ENCODE assay signal across 9 cellular contexts in genomic region chr5:158560170-158560569, GRCh38.
DNase-seq lines count a peak whose midpoint lies in the region; ATAC-seq and TF ChIP-seq lines count a peak whose summit lies in the region.
"Had no signal": no experiment of that assay in that cellular context is flagged by ENCODE, and none has a peak within 500 bp of the region (broad histone marks: within the 10 kb centered on the region; RNA-seq: fewer than 3 reads in every experiment).

No MANE protein-coding gene starts in this region.

- no peaks in the 10 kb centered on the region for H3K36me3 Mint-ChIP-seq in activated CD8-positive, alpha-beta T cell treated with anti-CD3 and anti-CD28 coated beads for 36 hours (ENCODE audit: low read depth)
- no peaks in the 10 kb centered on the region for H3K36me3 Mint-ChIP-seq in activated CD8-positive, alpha-beta T cell treated with anti-CD3 and anti-CD28 coated beads, Interleukin-2, amount 10 ng/mL, durations not matched to agents 7 days and 5 days (ENCODE audit: low read depth)

- H3K36me3 ChIP-seq in SJCRH30 (no peaks in the 10 kb centered on the region), tibial artery (no peaks in the 10 kb centered on the region)

- H3K27me3 ChIP-seq in SJCRH30 (no peaks in the 10 kb centered on the region), tibial artery (no peaks in the 10 kb centered on the region)
- H3K27me3 ChIP-seq: foreskin keratinocyte had no signal

- H3K4me3 ChIP-seq in SJCRH30 (no peak overlapping the region), tibial artery (no peak overlapping the region)

- H3K9me3 Mint-ChIP-seq in activated CD8-positive, alpha-beta T cell treated with anti-CD3 and anti-CD28 coated beads for 36 hours: no peaks in the 10 kb centered on the region
- H3K9me3 Mint-ChIP-seq in activated CD8-positive, alpha-beta T cell treated with anti-CD3 and anti-CD28 coated beads, Interleukin-2, amount 10 ng/mL, durations not matched to agents 7 days and 5 days (ENCODE audit: insufficient read depth): no peaks in the 10 kb centered on the region

- H3K4me1 ChIP-seq in SJCRH30: peaks cover 31% of the 10 kb centered on the region
- no peaks in the 10 kb centered on the region for H3K4me1 ChIP-seq in tibial artery
- H3K4me1 ChIP-seq: foreskin keratinocyte had no signal

- H3K27me3 Mint-ChIP-seq in activated CD8-positive, alpha-beta T cell treated with anti-CD3 and anti-CD28 coated beads for 36 hours: no peaks in the 10 kb centered on the region
- H3K27me3 Mint-ChIP-seq in activated CD8-positive, alpha-beta T cell treated with anti-CD3 and anti-CD28 coated beads, Interleukin-2, amount 10 ng/mL, durations not matched to agents 7 days and 5 days (ENCODE audit: low read depth): no peaks in the 10 kb centered on the region

- H3K27ac ChIP-seq in SJCRH30 (no peak overlapping the region), tibial artery (no peak overlapping the region)
- H3K27ac ChIP-seq: foreskin keratinocyte had no signal

- ATAC-seq in activated CD8-positive, alpha-beta T cell treated with anti-CD3 and anti-CD28 coated beads for 36 hours: no peak
- ATAC-seq in activated CD8-positive, alpha-beta T cell treated with anti-CD3 and anti-CD28 coated beads, Interleukin-2, amount 10 ng/mL, durations not matched to agents 7 days and 5 days: no peak
- ATAC-seq in HG03060 (IDR thresholded peaks at IDR 0.05; ENCODE audit: low read depth, unreplicated experiment): peak; percentile 95
- no peak for ATAC-seq in stimulated activated naive CD8-positive, alpha-beta T cell treated with anti-CD3 and anti-CD28 coated beads, Interleukin-15, Interleukin-2, amounts not matched to agents 100 U/mL and 50 U/mL, for 24 hours
- ATAC-seq: foreskin keratinocyte had no signal

- H3K4me1 Mint-ChIP-seq in activated CD8-positive, alpha-beta T cell treated with anti-CD3 and anti-CD28 coated beads for 36 hours (ENCODE audit: low read depth): no peaks in the 10 kb centered on the region
- H3K4me1 Mint-ChIP-seq in activated CD8-positive, alpha-beta T cell treated with anti-CD3 and anti-CD28 coated beads, Interleukin-2, amount 10 ng/mL, durations not matched to agents 7 days and 5 days (ENCODE audit: low read depth): no peaks in the 10 kb centered on the region

- H3K9me3 ChIP-seq in SJCRH30 (replicated peaks) (no peaks in the 10 kb centered on the region), tibial artery (no peaks in the 10 kb centered on the region)

- no peak overlapping the region for H3K4me3 Mint-ChIP-seq in activated CD8-positive, alpha-beta T cell treated with anti-CD3 and anti-CD28 coated beads for 36 hours
- no peak overlapping the region for H3K4me3 Mint-ChIP-seq in activated CD8-positive, alpha-beta T cell treated with anti-CD3 and anti-CD28 coated beads, Interleukin-2, amount 10 ng/mL, durations not matched to agents 7 days and 5 days

- peak; percentile 5 for DNase-seq in activated CD8-positive, alpha-beta T cell treated with anti-CD3 and anti-CD28 coated beads for 36 hours
- DNase-seq in activated CD8-positive, alpha-beta T cell treated with anti-CD3 and anti-CD28 coated beads, Interleukin-2, amount 10 ng/mL, durations not matched to agents 7 days and 5 days: no peak
- DNase-seq in SJCRH30 (peak; percentile 79 to 82), mesenteric fat pad (ENCODE audit: low spot score) (no peak), tibial artery (no peak)
- peak; percentile 6 for DNase-seq in stimulated activated naive CD8-positive, alpha-beta T cell treated with anti-CD3 and anti-CD28 coated beads, Interleukin-15, Interleukin-2, amounts not matched to agents 100 U/mL and 50 U/mL, for 24 hours
- DNase-seq in stimulated activated CD4-positive, alpha-beta T cell treated with anti-CD3 and anti-CD28 coated beads, Interleukin-4, amount 100 ng/mL, for 24 hours: no peak

- no peak overlapping the region for H3K27ac Mint-ChIP-seq in activated CD8-positive, alpha-beta T cell treated with anti-CD3 and anti-CD28 coated beads for 36 hours
- no peak overlapping the region for H3K27ac Mint-ChIP-seq in activated CD8-positive, alpha-beta T cell treated with anti-CD3 and anti-CD28 coated beads, Interleukin-2, amount 10 ng/mL, durations not matched to agents 7 days and 5 days

- intact Hi-C loops in activated CD8-positive, alpha-beta T cell treated with anti-CD3 and anti-CD28 coated beads for 36 hours (cut with micrococcal nuclease): no loop called here
- intact Hi-C loops in tibial artery (cut with DNase I; ENCODE audit: low total_unique reads): no loop called here

- no peak for TF ChIP-seq CTCF in activated CD8-positive, alpha-beta T cell treated with anti-CD3 and anti-CD28 coated beads for 36 hours (IDR thresholded peaks at IDR 0.05)
- TF ChIP-seq CTCF in tibial artery (IDR thresholded peaks at IDR 0.05): no peak

- CTCF ChIA-PET in activated CD8-positive, alpha-beta T cell treated with anti-CD3 and anti-CD28 coated beads for 36 hours (lab: Charles Lee): no interaction called here
- CTCF ChIA-PET in activated CD8-positive, alpha-beta T cell treated with anti-CD3 and anti-CD28 coated beads, Interleukin-2, amount 10 ng/mL, durations not matched to agents 7 days and 5 days (lab: Charles Lee): no interaction called here

- POLR2A ChIA-PET in activated CD8-positive, alpha-beta T cell treated with anti-CD3 and anti-CD28 coated beads for 36 hours (lab: Charles Lee): no interaction called here
- POLR2A ChIA-PET in activated CD8-positive, alpha-beta T cell treated with anti-CD3 and anti-CD28 coated beads, Interleukin-2, amount 10 ng/mL, durations not matched to agents 7 days and 5 days (lab: Charles Lee): no interaction called here

Comparison
In these comparisons a context has a peak if more than half of its experiments do, and no peak if none do; other contexts are left out.
1. DNase-seq: peak in activated CD8-positive, alpha-beta T cell treated with anti-CD3 and anti-CD28 coated beads for 36 hours (single experiment), SJCRH30 (2 of 2) and stimulated activated naive CD8-positive, alpha-beta T cell treated with anti-CD3 and anti-CD28 coated beads, Interleukin-15, Interleukin-2, amounts not matched to agents 100 U/mL and 50 U/mL, for 24 hours (single experiment); none in activated CD8-positive, alpha-beta T cell treated with anti-CD3 and anti-CD28 coated beads, Interleukin-2, amount 10 ng/mL, durations not matched to agents 7 days and 5 days (single experiment), mesenteric fat pad (single experiment), tibial artery (0 of 2) and stimulated activated CD4-positive, alpha-beta T cell treated with anti-CD3 and anti-CD28 coated beads, Interleukin-4, amount 100 ng/mL, for 24 hours (single experiment).